In genomic region chr9:32581512-32582143, GRCh38 we compare ENCODE assay signal across 9 cellular contexts. TPM values are rescaled to one million over a fixed set of nuclear protein-coding genes. Genes with fewer than 3 reads are reported as not detected.
DNase-seq lines count a peak whose midpoint lies in the region; ATAC-seq and TF ChIP-seq lines count a peak whose summit lies in the region.
"Had no signal": no experiment of that assay in that cellular context is flagged by ENCODE, and none has a peak within 500 bp of the region (broad histone marks: within the 10 kb centered on the region; RNA-seq: fewer than 3 reads in every experiment).

No MANE protein-coding gene starts in this region.

- H3K4me1 Mint-ChIP-seq in central memory CD8-positive, alpha-beta T cell, result no peaks in the 10 kb centered on the region

- 36 to 42% methylated on average over 3 of the region's 3 CpGs for WGBS in lower leg skin, 2 donors

- TF ChIP-seq CTCF in lower leg skin (IDR thresholded peaks at IDR 0.05), result no peak

- H2AFZ ChIP-seq in ACC112 (ENCODE audit: low read length, unreplicated experiment), result peak overlapping the region; percentile 0

- H3K79me2 ChIP-seq in ACC112 (ENCODE audit: control insufficient read depth, insufficient read depth, low read length, unreplicated experiment), result no peaks in the 10 kb centered on the region

- H3K36me3 Mint-ChIP-seq in central memory CD8-positive, alpha-beta T cell (ENCODE audit: insufficient read depth), result no peaks in the 10 kb centered on the region

- peak; percentile 61 for ATAC-seq in central memory CD8-positive, alpha-beta T cell (replicated peaks; ENCODE audit: extremely low read depth, poor library complexity, severe bottlenecking)
- ATAC-seq in GM21423 (IDR thresholded peaks at IDR 0.05; ENCODE audit: unreplicated experiment), result no peak

- no peak overlapping the region for H3K4me3 Mint-ChIP-seq in central memory CD8-positive, alpha-beta T cell

- H3K27me3 ChIP-seq in ACC112 (ENCODE audit: insufficient read depth, low read length), result no peaks in the 10 kb centered on the region; the same call in 1 of the 2 replicates

- DNase-seq in ELR (ENCODE audit: low read depth) (peak; percentile 71), HuH-7 (ENCODE audit: low spot score) (peak; percentile 35), OCI-M2 (lab: John Stamatoyannopoulos, UW; ENCODE audit: unreplicated experiment) (peak; percentile 11), medulla oblongata (ENCODE audit: extremely low spot score) (peak; percentile 64), lower leg skin (ENCODE audit: low spot score in 2 of 2) (no peak)
- DNase-seq in central memory CD8-positive, alpha-beta T cell (ENCODE audit: low spot score in 2 of 2), result no peak

- no peak overlapping the region for H3K27ac ChIP-seq in ACC112 (ENCODE audit: low read depth, low read length)
- H3K27ac ChIP-seq: thoracic aorta had no signal

- intact Hi-C loops in lower leg skin (cut with DNase I; ENCODE audit: low total_unique reads), result loop anchor here (5.0 kb wide), 1 partner anchor 204 kb away; no protein-coding TSS in a partner anchor

- no peaks in the 10 kb centered on the region for H3K36me3 ChIP-seq in ACC112 (ENCODE audit: insufficient read depth, low read length)
- H3K36me3 ChIP-seq: thoracic aorta had no signal

- peaks cover 9% of the 10 kb centered on the region for H3K4me1 ChIP-seq in ACC112 (ENCODE audit: control insufficient read depth, insufficient read depth, low read length, unreplicated experiment)

- no peaks in the 10 kb centered on the region for H3K9me3 Mint-ChIP-seq in central memory CD8-positive, alpha-beta T cell

- peaks cover 57% of the 10 kb centered on the region for H3K27me3 Mint-ChIP-seq in central memory CD8-positive, alpha-beta T cell

- no peak overlapping the region for H3K27ac Mint-ChIP-seq in central memory CD8-positive, alpha-beta T cell (ENCODE audit: low read depth)

- 0 out of 2 replicates have a peak overlapping the region, but pooled peaks have one; percentile 11 for H3K4me3 ChIP-seq in ACC112 (ENCODE audit: low read depth, low read length)
- H3K4me3 ChIP-seq in lower leg skin (ENCODE audit: low read depth, poor library complexity, severe bottlenecking), result no peak overlapping the region
- H3K4me3 ChIP-seq: thoracic aorta had no signal

- no peak for TF ChIP-seq POLR2A in lower leg skin (IDR thresholded peaks at IDR 0.05)

RNA-seq across cellular contexts. Expression of gene NDUFB6, which starts 8.7 kb away (rescaled TPM):
- total RNA-seq in lower leg skin, result 10 to 100 TPM; 24.5 to 34.5 (median 26.4) TPM

RNA-seq across cellular contexts. Expression of gene TOPORS, which starts 29.2 kb away (rescaled TPM):
- total RNA-seq in lower leg skin, result 10 to 100 TPM; 18.1 to 21.5 (median 18.3) TPM

RNA-seq across cellular contexts. Expression of gene SMIM27, which starts 29.5 kb away (rescaled TPM):
- 1 to 10 TPM; 4.2 to 9.5 (median 7.0) TPM for total RNA-seq in lower leg skin

RNA-seq across cellular contexts. Expression of gene TAF1L, which starts 53.8 kb away (rescaled TPM):
- total RNA-seq in lower leg skin, result not detected
- total RNA-seq: thoracic aorta had no signal

RNA-seq across cellular contexts. Expression of gene RIGI, which starts 55.6 kb away (rescaled TPM):
- 10 to 100 TPM in 1 of 4 donors, 1 to 10 TPM in 3; 5.0 to 12.0 (median 7.1) TPM for total RNA-seq in lower leg skin

Comparison
In these comparisons a context has a peak if more than half of its experiments do, and no peak if none do; other contexts are left out.
1. DNase-seq: peak in ELR (single experiment), HuH-7 (single experiment), OCI-M2 (single experiment) and medulla oblongata (single experiment); none in central memory CD8-positive, alpha-beta T cell (0 of 2) and lower leg skin (0 of 2).